ENCODE assay signal across 27 cellular contexts in the genomic region with DNA sequence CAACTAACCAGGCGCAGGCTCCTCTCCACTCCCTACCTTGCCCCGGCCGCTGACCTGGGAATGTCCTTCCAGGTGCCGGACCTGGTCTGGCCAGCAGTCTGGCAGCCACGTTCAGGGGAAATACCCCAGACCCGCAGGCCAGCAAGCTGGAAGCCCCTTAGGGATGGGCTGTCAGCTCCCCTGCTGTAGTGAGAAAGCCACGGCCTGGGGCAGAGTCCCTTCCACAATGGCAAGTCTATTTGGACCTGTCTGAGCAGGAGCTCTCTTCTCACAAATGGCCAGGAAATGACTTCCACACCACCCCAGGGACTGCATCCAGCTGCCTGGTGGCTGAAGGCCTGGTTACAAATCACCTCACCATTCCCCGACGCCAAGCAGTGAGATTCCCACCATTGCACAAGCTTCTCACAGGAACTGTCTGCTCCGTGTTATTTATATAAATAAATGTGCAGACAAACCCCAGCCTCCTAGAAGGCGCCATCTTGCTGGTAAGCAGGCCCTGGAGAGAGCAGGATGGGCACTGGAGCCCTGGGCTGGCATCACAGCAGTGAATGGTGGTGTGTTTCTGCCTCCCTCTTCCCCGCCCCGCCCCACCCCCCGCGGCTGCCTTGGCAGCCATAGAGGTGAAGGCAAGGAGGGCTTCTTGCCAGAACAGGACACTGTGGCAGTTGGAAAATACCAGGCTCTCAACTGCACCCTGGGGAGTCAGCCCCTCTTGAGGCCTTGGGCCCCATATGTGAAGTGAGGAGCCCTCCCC. TPM values are rescaled to one million over a fixed set of nuclear protein-coding genes. Genes with fewer than 3 reads are reported as not detected.
DNase-seq lines count a peak whose midpoint lies in the region; ATAC-seq lines count a peak whose summit lies in the region.
"Had no signal": no experiment of that assay in that cellular context is flagged by ENCODE, and none has a peak within 500 bp of the region (broad histone marks: within the 10 kb centered on the region; RNA-seq: fewer than 3 reads in every experiment).

No MANE protein-coding gene starts in this region.

- H3K36me3 Mint-ChIP-seq in activated T-helper 17 cell treated with anti-CD3 and anti-CD28 coated beads, Interleukin-2, amount 50 U/mL, for 72 hours (ENCODE audit: low read depth): no peaks in the 10 kb centered on the region
- H3K36me3 Mint-ChIP-seq: CD4-positive, CD25-positive, alpha-beta regulatory T cell; natural killer cell had no signal

- H3K4me3 Mint-ChIP-seq in activated T-helper 17 cell treated with anti-CD3 and anti-CD28 coated beads, Interleukin-2, amount 50 U/mL, for 72 hours: no peak overlapping the region
- H3K4me3 Mint-ChIP-seq: activated naive CD8-positive, alpha-beta T cell treated with anti-CD3 and anti-CD28 coated beads for 36 hours; CD4-positive, CD25-positive, alpha-beta regulatory T cell; H9; natural killer cell; T-helper 2 cell treated with Interferon-gamma antibody and Interleukin-4, amounts not matched to agents 5 μg/mL and 100 μg/mL, for 36 hours had no signal

- no peaks in the 10 kb centered on the region for H3K27me3 Mint-ChIP-seq in activated T-helper 17 cell treated with anti-CD3 and anti-CD28 coated beads, Interleukin-2, amount 50 U/mL, for 72 hours
- H3K27me3 Mint-ChIP-seq: activated naive CD8-positive, alpha-beta T cell treated with anti-CD3 and anti-CD28 coated beads for 36 hours; CD4-positive, CD25-positive, alpha-beta regulatory T cell had no signal

- ATAC-seq in activated T-helper 17 cell treated with anti-CD3 and anti-CD28 coated beads, Interleukin-2, amount 50 U/mL, for 72 hours (replicated peaks): no peak
- ATAC-seq: natural killer cell, upper lobe of right lung had no signal

- H3K4me1 Mint-ChIP-seq in activated T-helper 17 cell treated with anti-CD3 and anti-CD28 coated beads, Interleukin-2, amount 50 U/mL, for 72 hours: peaks cover 8% of the 10 kb centered on the region

- peaks cover 6% of the 10 kb centered on the region for H3K9me3 Mint-ChIP-seq in activated T-helper 17 cell treated with anti-CD3 and anti-CD28 coated beads, Interleukin-2, amount 50 U/mL, for 72 hours
- H3K9me3 Mint-ChIP-seq: H9; natural killer cell; T-helper 2 cell treated with Interferon-gamma antibody and Interleukin-4, amounts not matched to agents 5 μg/mL and 100 μg/mL, for 36 hours had no signal

- peak; percentile 23 for DNase-seq in DMS 273 (lab: John Stamatoyannopoulos, UW; ENCODE audit: unreplicated experiment)
- DNase-seq in DMS 273 treated with DMSO at 0.1 percent for 48 hours (lab: John Stamatoyannopoulos, UW): no peak
- DNase-seq in NCI-H446 treated with DMSO at 0.1 percent for 48 hours (lab: John Stamatoyannopoulos, UW): peak; percentile 35
- peak in 1 of 49 donors; percentile 79 for DNase-seq in substantia nigra (lab: John Stamatoyannopoulos, UW)
- no peak for DNase-seq in SW480 (ENCODE audit: low spot score)
- DNase-seq in stimulated activated CD4-positive, alpha-beta T cell treated with anti-CD3 and anti-CD28 coated beads, Interleukin-4, amount 100 ng/mL, for 4 hours: no peak
- DNase-seq: activated CD8-positive, alpha-beta memory T cell treated with anti-CD3 and anti-CD28 coated beads for 24 hours; activated effector memory CD4-positive, alpha-beta T cell treated with anti-CD3 and anti-CD28 coated beads, Interleukin-2, amount 50 U/mL, for 16 hours; activated naive CD8-positive, alpha-beta T cell treated with anti-CD3 and anti-CD28 coated beads for 36 hours; CD4-positive, CD25-positive, alpha-beta regulatory T cell; cerebellar nuclear complex; DMS153; H9; IMR-90; natural killer cell; NCI-H1105; NCI-H2081 treated with DMSO at 0.1 percent for 48 hours; NCI-H510A; small intestine; stimulated activated CD4-positive, alpha-beta T cell treated with anti-CD3 and anti-CD28 coated beads, Interleukin-1b, Interleukin-23, amount 100 ng/mL, for 48 hours; upper lobe of right lung had no signal

- no peak overlapping the region for H3K27ac Mint-ChIP-seq in activated T-helper 17 cell treated with anti-CD3 and anti-CD28 coated beads, Interleukin-2, amount 50 U/mL, for 72 hours
- H3K27ac Mint-ChIP-seq: activated naive CD8-positive, alpha-beta T cell treated with anti-CD3 and anti-CD28 coated beads for 36 hours; H9; natural killer cell; T-helper 2 cell treated with Interferon-gamma antibody and Interleukin-4, amounts not matched to agents 5 μg/mL and 100 μg/mL, for 36 hours had no signal

- H3K27ac ChIP-seq in cingulate gyrus (ENCODE audit: low read depth, low read length) (peak overlapping the region; percentile 100), substantia nigra (ENCODE audit: low read depth, low read length, poor library complexity, severe bottlenecking) (peak overlapping the region; percentile 100)
- H3K27ac ChIP-seq: 22Rv1, upper lobe of right lung had no signal

RNA-seq across cellular contexts. Expression of a gene that starts 23.7 kb away (rescaled TPM):
- not detected for total RNA-seq in activated T-helper 17 cell treated with anti-CD3 and anti-CD28 coated beads, Interleukin-2, amount 50 U/mL, for 72 hours
- total RNA-seq: astrocyte; CD4-positive, CD25-positive, alpha-beta regulatory T cell; H9; IMR-90; mononuclear cell; upper lobe of right lung had no signal

RNA-seq across cellular contexts. Expression of a gene that starts 27.2 kb away (rescaled TPM):
- under 1 TPM; 0.61 to 0.80 TPM for total RNA-seq in activated T-helper 17 cell treated with anti-CD3 and anti-CD28 coated beads, Interleukin-2, amount 50 U/mL, for 72 hours
- total RNA-seq: mononuclear cell had no signal

RNA-seq across cellular contexts. Expression of a gene that starts 47.7 kb away (rescaled TPM):
- total RNA-seq in activated T-helper 17 cell treated with anti-CD3 and anti-CD28 coated beads, Interleukin-2, amount 50 U/mL, for 72 hours: 1 to 10 TPM in 1 of 2 donors, under 1 TPM in 1; 0.37 to 2.0 TPM

Comparison
In these comparisons a context has a peak if more than half of its experiments do, and no peak if none do; other contexts are left out.
1. DNase-seq: peak in DMS 273 (single experiment) and NCI-H446 treated with DMSO at 0.1 percent for 48 hours (single experiment); none in DMS 273 treated with DMSO at 0.1 percent for 48 hours (single experiment), SW480 (single experiment) and stimulated activated CD4-positive, alpha-beta T cell treated with anti-CD3 and anti-CD28 coated beads, Interleukin-4, amount 100 ng/mL, for 4 hours (0 of 2).